ENCODE assay signal across 10 cellular contexts in genomic region chr22:46355996-46356471, GRCh38.
"Had no signal": no experiment of that assay in that cellular context is flagged by ENCODE, and none has a peak within 500 bp of the region (broad histone marks: within the 10 kb centered on the region; RNA-seq: fewer than 3 reads in every experiment).

No MANE protein-coding gene starts in this region.

- H3K4me3 Mint-ChIP-seq: activated naive CD4-positive, alpha-beta T cell treated with anti-CD3 and anti-CD28 coated beads for 36 hours; nephron; T-cell had no signal

- H3K27ac Mint-ChIP-seq: nephron, T-cell had no signal

- FAIRE-seq: keratinocyte had no signal

- H3K9me3 Mint-ChIP-seq: nephron had no signal

- H3K4me1 Mint-ChIP-seq: T-cell had no signal

- H3K9me3 ChIP-seq: gastrocnemius medialis, psoas muscle, stomach, thoracic aorta had no signal

- H3K27me3 Mint-ChIP-seq: T-cell had no signal

- H3K27ac ChIP-seq: coronary artery, gastrocnemius medialis, psoas muscle, SK-N-MC, stomach, thoracic aorta had no signal

- H3K27me3 ChIP-seq: gastrocnemius medialis, stomach had no signal

- H3K4me3 ChIP-seq: coronary artery, gastrocnemius medialis, psoas muscle, SK-N-MC, stomach, thoracic aorta had no signal
